8 cellular contexts compared by ENCODE assay signal in the genomic region with DNA sequence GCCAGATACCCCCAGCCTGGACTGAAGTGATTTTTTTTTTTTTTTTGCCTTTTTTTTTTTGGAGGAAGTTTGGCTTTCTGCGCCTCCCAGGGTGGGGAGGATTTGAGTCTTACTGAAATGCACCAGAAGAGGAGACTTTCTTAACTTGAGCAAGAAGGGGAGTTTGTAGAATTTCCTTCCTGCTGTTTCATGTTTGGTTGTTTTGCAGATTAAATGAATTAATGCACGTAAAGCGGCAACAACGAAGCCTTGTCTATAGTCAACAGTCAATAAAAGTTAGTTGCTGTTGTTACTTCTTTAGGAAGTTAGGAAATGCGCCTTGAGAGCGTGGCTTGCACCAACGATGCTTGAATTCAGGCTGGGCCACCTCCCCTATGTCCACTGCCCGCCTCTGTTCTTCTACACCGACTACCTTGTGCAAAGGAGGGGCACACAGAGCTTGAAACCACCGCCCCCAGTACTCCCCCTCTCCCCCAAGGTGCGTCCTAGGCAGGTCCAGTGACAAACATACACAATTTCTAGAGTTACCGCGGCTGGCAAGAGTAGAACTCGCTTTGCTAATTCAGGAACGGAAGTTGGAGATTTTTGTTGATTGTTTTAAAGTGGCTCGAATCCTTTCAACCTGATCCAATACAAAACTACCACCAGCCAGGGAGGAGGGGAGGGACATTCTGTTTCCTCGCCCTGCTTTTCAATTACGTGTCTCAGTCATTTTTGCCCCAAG. TPM values are rescaled to one million over a fixed set of nuclear protein-coding genes. Genes with fewer than 3 reads are reported as not detected.
DNase-seq lines count a peak whose midpoint lies in the region; ATAC-seq, FAIRE-seq and TF ChIP-seq lines count a peak whose summit lies in the region.

No MANE protein-coding gene starts in this region.

- H3K9me3 Mint-ChIP-seq in natural killer cell treated with Interleukin-12 subunit alpha and Interleukin-12 subunit beta and Interleukin-15 and Interleukin-18, amount 100 ng/mL, for 72 hours = no peaks in the 10 kb centered on the region
- no peaks in the 10 kb centered on the region for H3K9me3 Mint-ChIP-seq in natural killer cell

- FAIRE-seq in urothelium cell line (lab: Jason Lieb, UNC) = peak; percentile 81

- H3K36me3 Mint-ChIP-seq in natural killer cell treated with Interleukin-12 subunit alpha and Interleukin-12 subunit beta and Interleukin-15 and Interleukin-18, amount 100 ng/mL, for 72 hours = no peaks in the 10 kb centered on the region
- no peaks in the 10 kb centered on the region for H3K36me3 Mint-ChIP-seq in natural killer cell

- ATAC-seq in natural killer cell treated with Interleukin-12 subunit alpha and Interleukin-12 subunit beta and Interleukin-15 and Interleukin-18, amount 100 ng/mL, for 72 hours = no peak
- ATAC-seq in natural killer cell = no peak
- no peak for ATAC-seq in HG03097 (IDR thresholded peaks at IDR 0.05; ENCODE audit: low FRiP score, unreplicated experiment)
- no peak for ATAC-seq in HG02938 (IDR thresholded peaks at IDR 0.05; ENCODE audit: unreplicated experiment)

- no peak for DNase-seq in natural killer cell treated with Interleukin-12 subunit alpha and Interleukin-12 subunit beta and Interleukin-15 and Interleukin-18, amount 100 ng/mL, for 72 hours (ENCODE audit: low spot score)
- DNase-seq in natural killer cell (no peak), ascending aorta (ENCODE audit: low spot score in 2 of 2) (no peak), urothelium cell line (ENCODE audit: low spot score) (peak; percentile 51), NCI-H748 (lab: John Stamatoyannopoulos, UW; ENCODE audit: unreplicated experiment) (no peak)

- no peaks in the 10 kb centered on the region for H3K27me3 ChIP-seq in ascending aorta
- H3K27me3 ChIP-seq in iPS-20b (ENCODE audit: insufficient read depth, low read length) = peaks cover 73% of the 10 kb centered on the region

- H3K9me3 ChIP-seq in ascending aorta (no peaks in the 10 kb centered on the region), iPS-20b (ENCODE audit: insufficient read depth, low read depth, low read length) (no peaks in the 10 kb centered on the region)

- H3K4me3 Mint-ChIP-seq in natural killer cell treated with Interleukin-12 subunit alpha and Interleukin-12 subunit beta and Interleukin-15 and Interleukin-18, amount 100 ng/mL, for 72 hours = peak overlapping the region; percentile 22
- H3K4me3 Mint-ChIP-seq in natural killer cell = no peak overlapping the region

- peaks cover 45 to 61% of the 10 kb centered on the region in 2 donors for H3K27me3 Mint-ChIP-seq in natural killer cell treated with Interleukin-12 subunit alpha and Interleukin-12 subunit beta and Interleukin-15 and Interleukin-18, amount 100 ng/mL, for 72 hours
- H3K27me3 Mint-ChIP-seq in natural killer cell (ENCODE audit: low read depth in 2 of 2) = peaks cover 56 to 75% of the 10 kb centered on the region in 2 donors

- TF ChIP-seq CTCF in natural killer cell (IDR thresholded peaks at IDR 0.05) (no peak), ascending aorta (IDR thresholded peaks at IDR 0.05) (no peak)

- H3K27ac ChIP-seq in ascending aorta = no peak overlapping the region
- H3K27ac ChIP-seq in iPS-20b (ENCODE audit: low read length) = no peak overlapping the region

- H3K9ac ChIP-seq in iPS-20b (ENCODE audit: low read depth, low read length) = no peak overlapping the region

- intact Hi-C loops in natural killer cell (cut with micrococcal nuclease) = no loop called here
- intact Hi-C loops in ascending aorta (cut with DNase I) = no loop called here

- H3K4me1 ChIP-seq in ascending aorta (peaks cover 0 to 3% of the 10 kb centered on the region in 2 donors), iPS-20b (ENCODE audit: insufficient read depth, low read length) (no peaks in the 10 kb centered on the region)

- no peak overlapping the region for H3K27ac Mint-ChIP-seq in natural killer cell treated with Interleukin-12 subunit alpha and Interleukin-12 subunit beta and Interleukin-15 and Interleukin-18, amount 100 ng/mL, for 72 hours
- no peak overlapping the region for H3K27ac Mint-ChIP-seq in natural killer cell

- no peaks in the 10 kb centered on the region for H3K36me3 ChIP-seq in ascending aorta
- H3K36me3 ChIP-seq in iPS-20b (ENCODE audit: insufficient read depth, low read depth, low read length) = no peaks in the 10 kb centered on the region

- peak overlapping the region; percentile 18 to 29 for H3K4me3 ChIP-seq in ascending aorta
- H3K4me3 ChIP-seq in iPS-20b (ENCODE audit: low read length) = peak overlapping the region; percentile 60

- H3K4me1 Mint-ChIP-seq in natural killer cell treated with Interleukin-12 subunit alpha and Interleukin-12 subunit beta and Interleukin-15 and Interleukin-18, amount 100 ng/mL, for 72 hours (ENCODE audit: low read depth in 2 of 2) = peaks cover 5% of the 10 kb centered on the region in 2 donors
- peaks cover 4 to 13% of the 10 kb centered on the region in 2 donors for H3K4me1 Mint-ChIP-seq in natural killer cell

RNA-seq across cellular contexts. Expression of gene CYP24A1, which starts 0.8 kb away (rescaled TPM):
- total RNA-seq in natural killer cell treated with Interleukin-12 subunit alpha and Interleukin-12 subunit beta and Interleukin-15 and Interleukin-18, amount 100 ng/mL, for 72 hours = not detected
- total RNA-seq in natural killer cell = under 1 TPM in 1 of 3 donors, not detected in 2; 0.12 TPM
- not detected for total RNA-seq in ascending aorta

RNA-seq across cellular contexts. Expression of gene PFDN4, which starts 33.3 kb away (rescaled TPM):
- total RNA-seq in natural killer cell treated with Interleukin-12 subunit alpha and Interleukin-12 subunit beta and Interleukin-15 and Interleukin-18, amount 100 ng/mL, for 72 hours = 10 to 100 TPM; 26.2 to 46.0 TPM
- total RNA-seq in natural killer cell = 10 to 100 TPM; 16.5 to 22.2 (median 17.1) TPM
- 68.9 TPM for total RNA-seq in ascending aorta
